In genomic region chr10:116460219-116460618, GRCh38 we compare ENCODE assay signal across 31 cellular contexts. TPM values are rescaled to one million over a fixed set of nuclear protein-coding genes. Genes with fewer than 3 reads are reported as not detected.
"Had no signal": no experiment of that assay in that cellular context is flagged by ENCODE, and none has a peak within 500 bp of the region (broad histone marks: within the 10 kb centered on the region; RNA-seq: fewer than 3 reads in every experiment).

No MANE protein-coding gene starts in this region.

- H3K4me3 Mint-ChIP-seq: stimulated activated effector memory CD8-positive, alpha-beta T cell treated with anti-CD3 and anti-CD28 coated beads, Interleukin-12 subunit alpha, Interleukin-12 subunit beta, amount 100 ng/mL, for 72 hours; stimulated activated memory B cell treated with anti-CD40 and anti-IgM and Interleukin-4, amounts not matched to agents 10 μg/mL and 1 μg/mL and 100 μg/mL, for 72 hours; stimulated activated naive B cell treated with anti-CD40 and anti-IgM and Interleukin-4, amounts not matched to agents 10 μg/mL and 1 μg/mL and 100 μg/mL, for 72 hours; stimulated activated naive CD8-positive, alpha-beta T cell treated with anti-CD3 and anti-CD28 coated beads, Interleukin-15, amount 100 ng/mL, for 72 hours; stimulated activated naive CD8-positive, alpha-beta T cell treated with anti-CD3 and anti-CD28 coated beads, Interleukin-15, Interleukin-2, amounts not matched to agents 100 ng/mL and 50 ng/mL, for 24 hours had no signal

- H3K36me3 Mint-ChIP-seq: stimulated activated effector memory CD8-positive, alpha-beta T cell treated with anti-CD3 and anti-CD28 coated beads, Interleukin-12 subunit alpha, Interleukin-12 subunit beta, amount 100 ng/mL, for 72 hours; stimulated activated memory B cell treated with anti-CD40 and anti-IgM and Interleukin-4, amounts not matched to agents 10 μg/mL and 1 μg/mL and 100 μg/mL, for 72 hours; stimulated activated naive B cell treated with anti-CD40 and anti-IgM and Interleukin-4, amounts not matched to agents 10 μg/mL and 1 μg/mL and 100 μg/mL, for 72 hours had no signal

- H3K27ac Mint-ChIP-seq: stimulated activated effector memory CD8-positive, alpha-beta T cell treated with anti-CD3 and anti-CD28 coated beads, Interleukin-12 subunit alpha, Interleukin-12 subunit beta, amount 100 ng/mL, for 72 hours; stimulated activated memory B cell treated with anti-CD40 and anti-IgM and Interleukin-4, amounts not matched to agents 10 μg/mL and 1 μg/mL and 100 μg/mL, for 72 hours; stimulated activated naive B cell treated with anti-CD40 and anti-IgM and Interleukin-4, amounts not matched to agents 10 μg/mL and 1 μg/mL and 100 μg/mL, for 72 hours; stimulated activated naive CD8-positive, alpha-beta T cell treated with anti-CD3 and anti-CD28 coated beads, Interleukin-15, amount 100 ng/mL, for 72 hours; stimulated activated naive CD8-positive, alpha-beta T cell treated with anti-CD3 and anti-CD28 coated beads, Interleukin-15, Interleukin-2, amounts not matched to agents 100 ng/mL and 50 ng/mL, for 24 hours had no signal

- H3K4me1 Mint-ChIP-seq: stimulated activated effector memory CD8-positive, alpha-beta T cell treated with anti-CD3 and anti-CD28 coated beads, Interleukin-12 subunit alpha, Interleukin-12 subunit beta, amount 100 ng/mL, for 72 hours; stimulated activated memory B cell treated with anti-CD40 and anti-IgM and Interleukin-4, amounts not matched to agents 10 μg/mL and 1 μg/mL and 100 μg/mL, for 72 hours; stimulated activated naive B cell treated with anti-CD40 and anti-IgM and Interleukin-4, amounts not matched to agents 10 μg/mL and 1 μg/mL and 100 μg/mL, for 72 hours; stimulated activated naive CD8-positive, alpha-beta T cell treated with anti-CD3 and anti-CD28 coated beads, Interleukin-15, amount 100 ng/mL, for 72 hours had no signal

- H3K9me3 ChIP-seq: stomach, suprapubic skin, testis, thoracic aorta, thyroid gland, tibial artery, tibial nerve, transverse colon, upper lobe of left lung, upper lobe of right lung, uterus, vagina had no signal

- H3K27me3 ChIP-seq: stomach, suprapubic skin, testis, thyroid gland, tibial artery, tibial nerve, transverse colon, upper lobe of left lung, upper lobe of right lung, uterus, vagina had no signal

- H3K36me3 ChIP-seq: stomach, thoracic aorta, thyroid gland, tibial artery, tibial nerve, transverse colon, upper lobe of left lung, upper lobe of right lung, uterus, vagina had no signal

- FAIRE-seq: urothelium cell line had no signal

- ATAC-seq: stimulated activated effector memory CD8-positive, alpha-beta T cell treated with anti-CD3 and anti-CD28 coated beads, Interleukin-12 subunit alpha, Interleukin-12 subunit beta, amount 100 ng/mL, for 72 hours; stimulated activated memory B cell treated with anti-CD40 and anti-IgM and Interleukin-4, amounts not matched to agents 10 μg/mL and 1 μg/mL and 100 μg/mL, for 72 hours; stimulated activated naive B cell treated with anti-CD40 and anti-IgM and Interleukin-4, amounts not matched to agents 10 μg/mL and 1 μg/mL and 100 μg/mL, for 72 hours; stimulated activated naive CD8-positive, alpha-beta T cell treated with anti-CD3 and anti-CD28 coated beads, Interleukin-15, amount 100 ng/mL, for 72 hours; stimulated activated naive CD8-positive, alpha-beta T cell treated with anti-CD3 and anti-CD28 coated beads, Interleukin-15, Interleukin-2, amounts not matched to agents 100 U/mL and 50 U/mL, for 24 hours; upper lobe of right lung had no signal

- DNase-seq: stimulated activated CD4-positive, alpha-beta T cell treated with anti-CD3 and anti-CD28 coated beads, Interleukin-2, amount 100 ng/mL, for 24 hours; stimulated activated CD4-positive, alpha-beta T cell treated with anti-CD3 and anti-CD28 coated beads, Interleukin-2, amount 100 ng/mL, for 48 hours; stimulated activated CD4-positive, alpha-beta T cell treated with anti-CD3 and anti-CD28 coated beads, Interleukin-4, amount 100 ng/mL, for 1 hour; stimulated activated CD4-positive, alpha-beta T cell treated with anti-CD3 and anti-CD28 coated beads, Interleukin-4, amount 100 ng/mL, for 24 hours; stimulated activated CD4-positive, alpha-beta T cell treated with anti-CD3 and anti-CD28 coated beads, Interleukin-4, amount 100 ng/mL, for 4 hours; stimulated activated CD8-positive, alpha-beta memory T cell treated with anti-CD3 and anti-CD28 coated beads, Interleukin-4, amount 100 ng/mL, for 48 hours; stimulated activated naive B cell treated with anti-CD40 and anti-IgM and Interleukin-4, amounts not matched to agents 10 μg/mL and 1 μg/mL and 100 μg/mL, for 72 hours; stimulated activated naive CD4-positive, alpha-beta T cell; stimulated activated naive CD4-positive, alpha-beta T cell treated with Interleukin-2 at 50 U/mL for 16 hours; stimulated activated naive CD8-positive, alpha-beta T cell treated with anti-CD3 and anti-CD28 coated beads, Interleukin-15, amount 100 ng/mL, for 72 hours; stimulated activated naive CD8-positive, alpha-beta T cell treated with anti-CD3 and anti-CD28 coated beads, Interleukin-15, Interleukin-2, amounts not matched to agents 100 U/mL and 50 U/mL, for 24 hours; stomach; substantia nigra; testis; thyroid gland; tibial artery; transverse colon; upper lobe of right lung; uterus had no signal

- H3K4me1 ChIP-seq: stomach, suprapubic skin, testis, thyroid gland, tibial artery, tibial nerve, transverse colon, upper lobe of left lung, upper lobe of right lung, uterus, vagina had no signal

- H3K27ac ChIP-seq: stomach, suprapubic skin, testis, thoracic aorta, thyroid gland, tibial artery, tibial nerve, transverse colon, upper lobe of left lung, upper lobe of right lung, uterus, vagina had no signal

- H3K4me3 ChIP-seq: stomach, suprapubic skin, testis, thoracic aorta, thyroid gland, tibial artery, tibial nerve, transverse colon, upper lobe of left lung, upper lobe of right lung, uterus, vagina had no signal

- H3K9me3 Mint-ChIP-seq: stimulated activated memory B cell treated with anti-CD40 and anti-IgM and Interleukin-4, amounts not matched to agents 10 μg/mL and 1 μg/mL and 100 μg/mL, for 72 hours; stimulated activated naive CD8-positive, alpha-beta T cell treated with anti-CD3 and anti-CD28 coated beads, Interleukin-15, amount 100 ng/mL, for 72 hours; stimulated activated naive CD8-positive, alpha-beta T cell treated with anti-CD3 and anti-CD28 coated beads, Interleukin-15, Interleukin-2, amounts not matched to agents 100 ng/mL and 50 ng/mL, for 24 hours had no signal

RNA-seq across cellular contexts. Expression of gene PNLIPRP3, which starts 32.6 kb away (rescaled TPM):
- total RNA-seq: temporal lobe, testis, tibial nerve, ureter, urinary bladder had no signal
